ENCODE assay signal across 1 cellular context in the genomic region with DNA sequence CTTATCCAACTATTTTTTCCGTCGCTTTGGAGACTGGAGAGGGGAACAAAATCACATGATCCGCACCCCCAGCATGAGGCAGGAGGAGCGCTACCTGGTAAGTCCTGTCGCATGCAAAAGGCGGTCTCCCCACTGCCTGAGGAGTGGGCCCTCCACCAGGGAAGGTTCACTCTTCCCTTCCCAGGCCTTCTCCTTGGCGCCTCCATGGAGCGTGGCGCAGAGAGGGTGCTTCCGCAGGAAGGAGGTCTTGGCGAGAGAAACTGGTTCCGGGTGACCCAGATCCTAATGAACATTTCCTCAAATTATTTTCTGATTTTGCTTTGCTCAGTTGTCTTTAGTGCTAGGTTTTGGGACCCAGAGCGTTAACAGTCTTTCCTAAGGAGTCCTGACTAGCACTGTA.
TF ChIP-seq lines count a peak whose summit lies in the region.

No MANE protein-coding gene starts in this region.

TF ChIP-seq in WTC11, 78 proteins besides CTCF, POLR2A, EP300 and RAD21 (continued from another document):
- TF ChIP-seq, protein P1, sequence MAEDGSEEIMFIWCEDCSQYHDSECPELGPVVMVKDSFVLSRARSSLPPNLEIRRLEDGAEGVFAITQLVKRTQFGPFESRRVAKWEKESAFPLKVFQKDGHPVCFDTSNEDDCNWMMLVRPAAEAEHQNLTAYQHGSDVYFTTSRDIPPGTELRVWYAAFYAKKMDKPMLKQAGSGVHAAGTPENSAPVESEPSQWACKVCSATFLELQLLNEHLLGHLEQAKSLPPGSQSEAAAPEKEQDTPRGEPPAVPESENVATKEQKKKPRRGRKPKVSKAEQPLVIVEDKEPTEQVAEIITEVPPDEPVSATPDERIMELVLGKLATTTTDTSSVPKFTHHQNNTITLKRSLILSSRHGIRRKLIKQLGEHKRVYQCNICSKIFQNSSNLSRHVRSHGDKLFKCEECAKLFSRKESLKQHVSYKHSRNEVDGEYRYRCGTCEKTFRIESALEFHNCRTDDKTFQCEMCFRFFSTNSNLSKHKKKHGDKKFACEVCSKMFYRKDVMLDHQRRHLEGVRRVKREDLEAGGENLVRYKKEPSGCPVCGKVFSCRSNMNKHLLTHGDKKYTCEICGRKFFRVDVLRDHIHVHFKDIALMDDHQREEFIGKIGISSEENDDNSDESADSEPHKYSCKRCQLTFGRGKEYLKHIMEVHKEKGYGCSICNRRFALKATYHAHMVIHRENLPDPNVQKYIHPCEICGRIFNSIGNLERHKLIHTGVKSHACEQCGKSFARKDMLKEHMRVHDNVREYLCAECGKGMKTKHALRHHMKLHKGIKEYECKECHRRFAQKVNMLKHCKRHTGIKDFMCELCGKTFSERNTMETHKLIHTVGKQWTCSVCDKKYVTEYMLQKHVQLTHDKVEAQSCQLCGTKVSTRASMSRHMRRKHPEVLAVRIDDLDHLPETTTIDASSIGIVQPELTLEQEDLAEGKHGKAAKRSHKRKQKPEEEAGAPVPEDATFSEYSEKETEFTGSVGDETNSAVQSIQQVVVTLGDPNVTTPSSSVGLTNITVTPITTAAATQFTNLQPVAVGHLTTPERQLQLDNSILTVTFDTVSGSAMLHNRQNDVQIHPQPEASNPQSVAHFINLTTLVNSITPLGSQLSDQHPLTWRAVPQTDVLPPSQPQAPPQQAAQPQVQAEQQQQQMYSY (CRISPR knock-in tag; IDR thresholded peaks at IDR 0.05) = no peak
- no peak for TF ChIP-seq ZNF416 (CRISPR knock-in tag; IDR thresholded peaks at IDR 0.05)
- TF ChIP-seq IRF2 (CRISPR knock-in tag; IDR thresholded peaks at IDR 0.05; ENCODE audit: borderline replicate concordance, low read depth) = no peak
- no peak for TF ChIP-seq GABPB1 (CRISPR knock-in tag; IDR thresholded peaks at IDR 0.05)
- TF ChIP-seq MXD4 (CRISPR knock-in tag; IDR thresholded peaks at IDR 0.05; ENCODE audit: borderline replicate concordance) = no peak
- TF ChIP-seq, protein P2, sequence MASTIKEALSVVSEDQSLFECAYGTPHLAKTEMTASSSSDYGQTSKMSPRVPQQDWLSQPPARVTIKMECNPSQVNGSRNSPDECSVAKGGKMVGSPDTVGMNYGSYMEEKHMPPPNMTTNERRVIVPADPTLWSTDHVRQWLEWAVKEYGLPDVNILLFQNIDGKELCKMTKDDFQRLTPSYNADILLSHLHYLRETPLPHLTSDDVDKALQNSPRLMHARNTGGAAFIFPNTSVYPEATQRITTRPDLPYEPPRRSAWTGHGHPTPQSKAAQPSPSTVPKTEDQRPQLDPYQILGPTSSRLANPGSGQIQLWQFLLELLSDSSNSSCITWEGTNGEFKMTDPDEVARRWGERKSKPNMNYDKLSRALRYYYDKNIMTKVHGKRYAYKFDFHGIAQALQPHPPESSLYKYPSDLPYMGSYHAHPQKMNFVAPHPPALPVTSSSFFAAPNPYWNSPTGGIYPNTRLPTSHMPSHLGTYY (CRISPR knock-in tag; IDR thresholded peaks at IDR 0.05) = no peak
- TF ChIP-seq, protein P3, sequence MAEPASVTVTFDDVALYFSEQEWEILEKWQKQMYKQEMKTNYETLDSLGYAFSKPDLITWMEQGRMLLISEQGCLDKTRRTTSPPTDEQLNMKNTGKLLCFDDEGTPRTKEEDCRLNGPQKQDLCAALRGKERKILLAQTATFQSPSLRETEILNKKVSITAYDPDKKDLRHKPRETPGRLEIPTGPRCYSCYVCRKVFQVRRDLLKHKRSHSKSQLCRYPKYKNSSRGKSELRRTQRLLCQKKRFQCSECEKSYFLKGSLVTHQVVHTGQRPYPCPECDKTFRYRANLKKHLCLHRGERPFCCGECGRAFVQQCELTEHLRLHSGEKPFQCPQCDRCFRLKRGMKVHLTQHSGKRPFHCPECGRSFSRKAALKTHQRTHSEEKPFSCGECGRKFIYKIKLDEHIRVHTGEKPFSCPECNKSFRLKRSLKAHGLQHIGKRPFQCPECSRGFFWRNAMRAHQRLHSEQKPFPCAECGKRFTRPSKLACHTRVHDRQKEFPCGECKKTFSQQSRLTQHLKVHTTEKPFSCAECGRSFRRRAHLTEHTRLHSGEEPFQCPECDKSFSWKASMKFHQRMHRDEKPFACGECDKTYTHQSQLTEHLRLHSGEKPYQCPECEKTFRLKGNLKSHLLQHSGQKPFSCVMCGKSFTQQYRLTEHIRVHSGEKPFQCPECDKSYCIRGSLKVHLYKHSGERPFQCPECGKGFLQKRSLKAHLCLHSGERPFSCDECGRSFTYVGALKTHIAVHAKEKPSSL (CRISPR knock-in tag; conservative IDR thresholded peaks at IDR 0.05) = no peak
- TF ChIP-seq GRHL2 (CRISPR knock-in tag; IDR thresholded peaks at IDR 0.05; ENCODE audit: insufficient replicate concordance, severe bottlenecking) = no peak
- TF ChIP-seq, protein P4, sequence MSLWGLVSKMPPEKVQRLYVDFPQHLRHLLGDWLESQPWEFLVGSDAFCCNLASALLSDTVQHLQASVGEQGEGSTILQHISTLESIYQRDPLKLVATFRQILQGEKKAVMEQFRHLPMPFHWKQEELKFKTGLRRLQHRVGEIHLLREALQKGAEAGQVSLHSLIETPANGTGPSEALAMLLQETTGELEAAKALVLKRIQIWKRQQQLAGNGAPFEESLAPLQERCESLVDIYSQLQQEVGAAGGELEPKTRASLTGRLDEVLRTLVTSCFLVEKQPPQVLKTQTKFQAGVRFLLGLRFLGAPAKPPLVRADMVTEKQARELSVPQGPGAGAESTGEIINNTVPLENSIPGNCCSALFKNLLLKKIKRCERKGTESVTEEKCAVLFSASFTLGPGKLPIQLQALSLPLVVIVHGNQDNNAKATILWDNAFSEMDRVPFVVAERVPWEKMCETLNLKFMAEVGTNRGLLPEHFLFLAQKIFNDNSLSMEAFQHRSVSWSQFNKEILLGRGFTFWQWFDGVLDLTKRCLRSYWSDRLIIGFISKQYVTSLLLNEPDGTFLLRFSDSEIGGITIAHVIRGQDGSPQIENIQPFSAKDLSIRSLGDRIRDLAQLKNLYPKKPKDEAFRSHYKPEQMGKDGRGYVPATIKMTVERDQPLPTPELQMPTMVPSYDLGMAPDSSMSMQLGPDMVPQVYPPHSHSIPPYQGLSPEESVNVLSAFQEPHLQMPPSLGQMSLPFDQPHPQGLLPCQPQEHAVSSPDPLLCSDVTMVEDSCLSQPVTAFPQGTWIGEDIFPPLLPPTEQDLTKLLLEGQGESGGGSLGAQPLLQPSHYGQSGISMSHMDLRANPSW (CRISPR knock-in tag; conservative IDR thresholded peaks at IDR 0.05; ENCODE audit: low read depth) = no peak
- TF ChIP-seq, protein P5, sequence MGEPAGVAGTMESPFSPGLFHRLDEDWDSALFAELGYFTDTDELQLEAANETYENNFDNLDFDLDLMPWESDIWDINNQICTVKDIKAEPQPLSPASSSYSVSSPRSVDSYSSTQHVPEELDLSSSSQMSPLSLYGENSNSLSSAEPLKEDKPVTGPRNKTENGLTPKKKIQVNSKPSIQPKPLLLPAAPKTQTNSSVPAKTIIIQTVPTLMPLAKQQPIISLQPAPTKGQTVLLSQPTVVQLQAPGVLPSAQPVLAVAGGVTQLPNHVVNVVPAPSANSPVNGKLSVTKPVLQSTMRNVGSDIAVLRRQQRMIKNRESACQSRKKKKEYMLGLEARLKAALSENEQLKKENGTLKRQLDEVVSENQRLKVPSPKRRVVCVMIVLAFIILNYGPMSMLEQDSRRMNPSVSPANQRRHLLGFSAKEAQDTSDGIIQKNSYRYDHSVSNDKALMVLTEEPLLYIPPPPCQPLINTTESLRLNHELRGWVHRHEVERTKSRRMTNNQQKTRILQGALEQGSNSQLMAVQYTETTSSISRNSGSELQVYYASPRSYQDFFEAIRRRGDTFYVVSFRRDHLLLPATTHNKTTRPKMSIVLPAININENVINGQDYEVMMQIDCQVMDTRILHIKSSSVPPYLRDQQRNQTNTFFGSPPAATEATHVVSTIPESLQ (CRISPR knock-in tag; IDR thresholded peaks at IDR 0.05) = no peak
